Comparison of ENCODE assay signal across 8 cellular contexts in genomic region chr17:18184143-18185007, GRCh38. TPM values are rescaled to one million over a fixed set of nuclear protein-coding genes. Genes with fewer than 3 reads are reported as not detected.
DNase-seq lines count a peak whose midpoint lies in the region; ATAC-seq, FAIRE-seq and TF ChIP-seq lines count a peak whose summit lies in the region.

No MANE protein-coding gene starts in this region.

- no peaks in the 10 kb centered on the region for H3K9me3 Mint-ChIP-seq in activated naive CD8-positive, alpha-beta T cell (ENCODE audit: low read depth)

- H3K9me3 ChIP-seq in RWPE2 (ENCODE audit: severe bottlenecking) (no peaks in the 10 kb centered on the region), upper lobe of right lung (no peaks in the 10 kb centered on the region)

- H3K27me3 Mint-ChIP-seq in activated naive CD8-positive, alpha-beta T cell = no peaks in the 10 kb centered on the region

- H3K4me3 Mint-ChIP-seq in activated naive CD8-positive, alpha-beta T cell = peak overlapping the region; percentile 98

- TF ChIP-seq CTCF in RWPE2 (IDR thresholded peaks at IDR 0.05; ENCODE audit: poor library complexity, severe bottlenecking) (no peak), upper lobe of right lung (IDR thresholded peaks at IDR 0.05) (no peak)

- ATAC-seq in HG02588 (IDR thresholded peaks at IDR 0.05; ENCODE audit: unreplicated experiment) (peak; percentile 14), RWPE2 (ENCODE audit: low read depth) (no peak), Right ventricle myocardium superior (ENCODE audit: poor library complexity) (peak; percentile 6), upper lobe of right lung (peak; percentile 9)

- H3K4me1 ChIP-seq in RWPE2 (ENCODE audit: insufficient read depth, poor library complexity, severe bottlenecking) (peaks cover 12% of the 10 kb centered on the region), upper lobe of right lung (peaks cover 49% of the 10 kb centered on the region)

- H3K27ac ChIP-seq in RWPE2 (ENCODE audit: poor library complexity, severe bottlenecking) (peak overlapping the region; percentile 78), upper lobe of right lung (peak overlapping the region; percentile 99)

- DNase-seq in D341Med (ENCODE audit: low spot score) = peak; percentile 39
- no peak for DNase-seq in RWPE2 (ENCODE audit: low spot score)
- peak; percentile 63 for DNase-seq in Right ventricle myocardium superior
- peak; percentile 91 for DNase-seq in posterior vena cava (ENCODE audit: low spot score)
- peak; percentile 81 for DNase-seq in upper lobe of right lung
- no peak for DNase-seq in RCC 7860 (ENCODE audit: low spot score)

- intact Hi-C loops in Right ventricle myocardium superior (cut with DNase I) = no loop called here
- intact Hi-C loops in posterior vena cava (cut with DNase I) = no loop called here
- intact Hi-C loops in upper lobe of right lung (cut with DNase I) = no loop called here

- peak overlapping the region; percentile 67 for H3K4me3 ChIP-seq in RWPE2 (ENCODE audit: severe bottlenecking)
- peak overlapping the region; percentile 90 for H3K4me3 ChIP-seq in upper lobe of right lung

- peaks cover 6% of the 10 kb centered on the region for H3K36me3 Mint-ChIP-seq in activated naive CD8-positive, alpha-beta T cell

- no peaks in the 10 kb centered on the region for H3K27me3 ChIP-seq in RWPE2 (ENCODE audit: insufficient read depth, poor library complexity, severe bottlenecking)
- H3K27me3 ChIP-seq in upper lobe of right lung = no peaks in the 10 kb centered on the region

- FAIRE-seq in RCC 7860 (lab: Jason Lieb, UNC) = no peak

- peaks cover 55% of the 10 kb centered on the region for H3K4me1 Mint-ChIP-seq in activated naive CD8-positive, alpha-beta T cell (ENCODE audit: low read depth)

- H3K27ac Mint-ChIP-seq in activated naive CD8-positive, alpha-beta T cell = peak overlapping the region; percentile 87

- H3K36me3 ChIP-seq in RWPE2 (ENCODE audit: low read depth) = peaks cover 37% of the 10 kb centered on the region
- peaks cover 18% of the 10 kb centered on the region for H3K36me3 ChIP-seq in upper lobe of right lung

RNA-seq across cellular contexts. Expression of gene ALKBH5, which starts 0.7 kb away (rescaled TPM):
- total RNA-seq in Right ventricle myocardium superior (179 TPM), posterior vena cava (100 to 1,000 TPM in 1 of 2 donors, 10 to 100 TPM in 1; 98.5 to 105 TPM), upper lobe of right lung (99.1 TPM)

RNA-seq across cellular contexts. Expression of gene LLGL1, which starts 41.1 kb away (rescaled TPM):
- total RNA-seq in Right ventricle myocardium superior (7.9 TPM), posterior vena cava (10 to 100 TPM; 13.9 to 16.2 TPM), upper lobe of right lung (11.7 TPM)

Comparison
In these comparisons a context has a peak if more than half of its experiments do, and no peak if none do; other contexts are left out.
1. DNase-seq: peak in D341Med (single experiment), Right ventricle myocardium superior (single experiment), posterior vena cava (single experiment) and upper lobe of right lung (single experiment); none in RWPE2 (single experiment) and RCC 7860 (single experiment).